18 cellular contexts compared by ENCODE assay signal in genomic region chr2:20382965-20383800, GRCh38. TPM values are rescaled to one million over a fixed set of nuclear protein-coding genes. Genes with fewer than 3 reads are reported as not detected.
A peak's percentile ranks its signal among the peaks of the same experiment; 100 is the strongest.
DNase-seq lines count a peak whose midpoint lies in the region; ATAC-seq and TF ChIP-seq lines count a peak whose summit lies in the region.
"Had no signal": no experiment of that assay in that cellular context is flagged by ENCODE, and none has a peak within 500 bp of the region (broad histone marks: within the 10 kb centered on the region; RNA-seq: fewer than 3 reads in every experiment).

No MANE protein-coding gene starts in this region.

- H3K27me3 ChIP-seq in gastrocnemius medialis, result no peaks in the 10 kb centered on the region
- H3K27me3 ChIP-seq: BLaER1 treated with 17β-estradiol and CSF1 and Interleukin-3, amounts not matched to agents 10 nM and 100 nM; left lung; uterus had no signal

- intact Hi-C loops in gastrocnemius medialis (cut with DNase I; ENCODE audit: low total_unique reads), result no loop called here

- H3K27ac ChIP-seq in gastrocnemius medialis, result no peak overlapping the region
- H3K27ac ChIP-seq: BLaER1 treated with 17β-estradiol and CSF1 and Interleukin-3, amounts not matched to agents 10 nM and 100 nM; left lung; uterus had no signal

- H3K36me3 ChIP-seq in gastrocnemius medialis, result no peaks in the 10 kb centered on the region
- H3K36me3 ChIP-seq: BLaER1 treated with 17β-estradiol and CSF1 and Interleukin-3, amounts not matched to agents 10 nM and 100 nM; left lung; uterus had no signal

- H3K4me1 ChIP-seq in gastrocnemius medialis, result peaks cover 0 to 3% of the 10 kb centered on the region in 2 donors
- H3K4me1 ChIP-seq: BLaER1 treated with 17β-estradiol and CSF1 and Interleukin-3, amounts not matched to agents 10 nM and 100 nM; left lung; uterus had no signal

- no peak for TF ChIP-seq POLR2A in gastrocnemius medialis (IDR thresholded peaks at IDR 0.05)

- DNase-seq in AG08396 (ENCODE audit: low spot score) (peak; percentile 37), HCEC 1CT (peak; percentile 87), fibroblast of peridontal ligament (ENCODE audit: extremely low read depth) (peak; percentile 59), dedifferentiated amniotic fluid mesenchymal stem cell (ENCODE audit: extremely low spot score) (no peak), gastrocnemius medialis (no peak)
- no peak for DNase-seq in activated CD4-positive, alpha-beta T cell treated with anti-CD3 and anti-CD28 coated beads for 4 hours
- DNase-seq: activated gamma-delta T cell treated with Interleukin-2 at 50 U/mL for 16 hours; H9; left lung; NCI-H526 treated with DMSO at 0.1 percent for 48 hours; right cardiac atrium; stimulated activated naive CD4-positive, alpha-beta T cell; uterus had no signal

- H3K4me3 ChIP-seq in gastrocnemius medialis, result no peak overlapping the region
- H3K4me3 ChIP-seq: BLaER1 treated with 17β-estradiol and CSF1 and Interleukin-3, amounts not matched to agents 10 nM and 100 nM; left lung; uterus had no signal

- peak; percentile 24; the same call in 2 of the 3 replicates for ATAC-seq in SK-N-SH treated with all-trans-retinoic acid at 6 μM for 48 hours
- ATAC-seq in gastrocnemius medialis, result no peak
- ATAC-seq in HG02981 (IDR thresholded peaks at IDR 0.05; ENCODE audit: unreplicated experiment), result no peak
- ATAC-seq: left lung; natural killer cell treated with Interleukin-12 subunit alpha and Interleukin-12 subunit beta and Interleukin-15 and Interleukin-18, amount 100 ng/mL, for 72 hours; right cardiac atrium; Right ventricle myocardium inferior had no signal

- H3K9me3 ChIP-seq in gastrocnemius medialis, result no peaks in the 10 kb centered on the region
- H3K9me3 ChIP-seq: BLaER1 treated with 17β-estradiol and CSF1 and Interleukin-3, amounts not matched to agents 10 nM and 100 nM; left lung; uterus had no signal

- TF ChIP-seq CTCF in gastrocnemius medialis (IDR thresholded peaks at IDR 0.05 in 4 of 5, conservative IDR thresholded peaks at IDR 0.05 in 1 of 5), result no peak

- in situ Hi-C loops in gastrocnemius medialis (cut with MboI; ENCODE audit: low sequenced_read_pairs in 4 of 4), result no loop called here

TF ChIP-seq in SK-N-SH treated with all-trans-retinoic acid at 6 μM for 48 hours, 23 proteins besides CTCF, POLR2A, EP300 and RAD21:
- TF ChIP-seq SNAI2 (CRISPR knock-in tag; IDR thresholded peaks at IDR 0.05), result no peak
- no peak for TF ChIP-seq ARNTL (CRISPR knock-in tag; IDR thresholded peaks at IDR 0.05; ENCODE audit: borderline replicate concordance, low read depth)
- TF ChIP-seq TCF4 (CRISPR knock-in tag; IDR thresholded peaks at IDR 0.05; ENCODE audit: borderline replicate concordance), result no peak
- TF ChIP-seq ESRRG (CRISPR knock-in tag; IDR thresholded peaks at IDR 0.05), result no peak
- no peak for TF ChIP-seq RARB (CRISPR knock-in tag; IDR thresholded peaks at IDR 0.05)

RNA-seq across cellular contexts. Expression of gene PUM2, which starts 32.5 kb away (rescaled TPM):
- 10 to 100 TPM; 26.0 to 36.4 (median 29.6) TPM for total RNA-seq in gastrocnemius medialis

Comparison
In these comparisons a context has a peak if more than half of its experiments do, and no peak if none do; other contexts are left out.
1. DNase-seq: peak in AG08396 (single experiment), HCEC 1CT (single experiment) and fibroblast of peridontal ligament (single experiment); none in dedifferentiated amniotic fluid mesenchymal stem cell (single experiment), activated CD4-positive, alpha-beta T cell treated with anti-CD3 and anti-CD28 coated beads for 4 hours (0 of 2) and gastrocnemius medialis (0 of 2).